Comparison of ENCODE assay signal across 1 cellular context in genomic region chr4:168285850-168286249, GRCh38. TPM values are rescaled to one million over a fixed set of nuclear protein-coding genes. Genes with fewer than 3 reads are reported as not detected.
"Had no signal": no experiment of that assay in that cellular context is flagged by ENCODE, and none has a peak within 500 bp of the region (broad histone marks: within the 10 kb centered on the region; RNA-seq: fewer than 3 reads in every experiment).

No MANE protein-coding gene starts in this region.

RNA-seq across cellular contexts. Expression of gene DDX60, which starts 32.7 kb away (rescaled TPM):
- total RNA-seq: OCI-LY7 had no signal
